ENCODE assay signal across 9 cellular contexts in the genomic region with DNA sequence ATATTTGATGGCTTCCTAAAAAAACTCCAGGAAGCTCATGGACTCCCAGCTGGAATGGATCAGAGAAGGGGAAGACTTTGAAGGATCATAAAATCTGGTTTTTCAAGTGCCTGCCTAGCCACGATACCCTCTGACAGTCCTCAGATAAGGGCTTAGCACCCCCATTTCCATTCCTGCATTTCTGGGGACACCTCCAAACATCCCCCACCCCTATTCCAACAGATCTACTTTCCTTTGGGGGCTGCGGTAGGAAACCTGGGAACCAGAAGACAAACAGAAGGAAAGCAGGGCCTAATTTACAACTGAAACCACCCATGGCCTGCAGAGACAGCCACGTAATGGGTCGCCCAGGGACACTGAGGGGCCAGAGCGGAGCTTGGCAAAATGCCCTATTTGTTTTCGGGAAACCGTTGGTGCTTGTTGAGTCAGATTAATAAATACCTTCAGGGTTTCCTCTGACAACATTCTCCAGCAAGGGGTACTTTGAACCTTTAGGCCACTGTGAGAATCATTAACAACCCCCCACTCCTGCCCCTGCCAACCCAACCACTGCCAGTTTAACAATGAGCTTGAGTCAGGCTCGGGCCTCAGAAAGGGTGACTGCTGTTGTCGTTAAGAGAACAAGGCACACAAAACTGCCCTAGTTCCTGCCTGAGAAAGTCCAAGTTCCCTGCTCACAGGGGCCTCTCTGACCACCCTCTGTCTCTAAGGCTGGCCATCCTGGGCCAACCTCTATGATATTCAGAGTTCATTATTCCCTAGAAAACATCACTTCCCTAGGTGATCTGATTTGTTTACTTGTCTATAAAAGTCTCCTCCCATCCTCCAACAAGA. TPM values are rescaled to one million over a fixed set of nuclear protein-coding genes. Genes with fewer than 3 reads are reported as not detected.
DNase-seq lines count a peak whose midpoint lies in the region; ATAC-seq, FAIRE-seq and TF ChIP-seq lines count a peak whose summit lies in the region.
"Had no signal": no experiment of that assay in that cellular context is flagged by ENCODE, and none has a peak within 500 bp of the region (broad histone marks: within the 10 kb centered on the region; RNA-seq: fewer than 3 reads in every experiment).

No MANE protein-coding gene starts in this region.

- peak; percentile 93 to 97 for TF ChIP-seq EP300 in A549 (IDR thresholded peaks at IDR 0.05)

- H3K4me1 Mint-ChIP-seq in MCF 10A (ENCODE audit: insufficient read depth, unreplicated experiment): no peaks in the 10 kb centered on the region
- peaks cover 12% of the 10 kb centered on the region for H3K4me1 Mint-ChIP-seq in activated naive CD4-positive, alpha-beta T cell treated with anti-CD3 and anti-CD28 coated beads, Interleukin-2, amount 10 ng/mL, durations not matched to agents 7 days and 5 days

- intact Hi-C loops in MCF 10A (cut with micrococcal nuclease): no loop called here

- DNase-seq in A549 (ENCODE audit: low read depth in 1 of 2, low spot score in 1 of 2) (peak; percentile 100), MCF 10A (ENCODE audit: unreplicated experiment) (peak; percentile 82), left lobe of liver (ENCODE audit: low spot score) (peak; percentile 94), NCI-H2171 treated with DMSO at 0.1 percent for 48 hours (lab: John Stamatoyannopoulos, UW) (no peak)
- DNase-seq in activated naive CD4-positive, alpha-beta T cell treated with anti-CD3 and anti-CD28 coated beads, Interleukin-2, amount 10 ng/mL, durations not matched to agents 7 days and 5 days: no peak
- no peak for DNase-seq in activated T-cell treated with anti-CD3 and anti-CD28 coated beads, Interleukin-2, amount 50 U/mL, for 48 hours
- DNase-seq: HFFc6 had no signal

- ATAC-seq in A549: peak; percentile 95 to 96
- peak; percentile 78 for ATAC-seq in left lobe of liver
- ATAC-seq in GM18502 (IDR thresholded peaks at IDR 0.05; ENCODE audit: poor library complexity, unreplicated experiment): no peak

- no peaks in the 10 kb centered on the region for H3K27me3 Mint-ChIP-seq in MCF 10A (ENCODE audit: insufficient read depth, unreplicated experiment)
- H3K27me3 Mint-ChIP-seq in activated naive CD4-positive, alpha-beta T cell treated with anti-CD3 and anti-CD28 coated beads, Interleukin-2, amount 10 ng/mL, durations not matched to agents 7 days and 5 days: no peaks in the 10 kb centered on the region

- H3K4me3 ChIP-seq in A549 (peak overlapping the region; percentile 14; the same call in 2 of the 3 replicates), HUES64 (ENCODE audit: low read length) (no peak overlapping the region)

- no peak overlapping the region for H3K9ac ChIP-seq in HUES64 (ENCODE audit: low read depth, low read length)

- POLR2A ChIA-PET in A549 (lab: Yijun Ruan, JAX) (interaction anchor here (0.7 to 1.7 kb wide), 8 partner anchors 11 to 136 kb away, joined by 3 to 15 read pairs (median 6); a partner anchor contains a TSS), MCF 10A (lab: Yijun Ruan, JAX) (no interaction called here)

- H3K9me3 Mint-ChIP-seq in MCF 10A (ENCODE audit: unreplicated experiment): no peaks in the 10 kb centered on the region
- H3K9me3 Mint-ChIP-seq in activated naive CD4-positive, alpha-beta T cell treated with anti-CD3 and anti-CD28 coated beads, Interleukin-2, amount 10 ng/mL, durations not matched to agents 7 days and 5 days: peaks cover 4% of the 10 kb centered on the region
- H3K9me3 Mint-ChIP-seq: HFFc6 had no signal

- 5% methylated on average over 9 of the region's 9 CpGs for WGBS in A549 (ENCODE audit: missing lambda C conversion rate)
- WGBS in HUES64: 72% methylated on average over 9 of the region's 9 CpGs

- peak; percentile 37 to 76 for TF ChIP-seq RAD21 in A549 (conservative IDR thresholded peaks at IDR 0.05 in 1 of 2, IDR thresholded peaks at IDR 0.05 in 1 of 2)

- H3K36me3 Mint-ChIP-seq in MCF 10A (ENCODE audit: insufficient read depth, unreplicated experiment): no peaks in the 10 kb centered on the region
- H3K36me3 Mint-ChIP-seq in activated naive CD4-positive, alpha-beta T cell treated with anti-CD3 and anti-CD28 coated beads, Interleukin-2, amount 10 ng/mL, durations not matched to agents 7 days and 5 days: peaks cover 7% of the 10 kb centered on the region

- FAIRE-seq in A549 (lab: Jason Lieb, UNC): peak; percentile 99

- TF ChIP-seq CTCF in A549 (IDR thresholded peaks at IDR 0.05) (no peak), MCF 10A (IDR thresholded peaks at IDR 0.05; ENCODE audit: unreplicated experiment) (no peak)

- peaks cover 9% of the 10 kb centered on the region for H3K36me3 ChIP-seq in HUES64 (ENCODE audit: insufficient read depth, low read length)

- no TSS peak for BruUV-seq in MCF 10A (replicated peaks; lab: Mats Ljungman, UMichigan)

- H3K27me3 ChIP-seq in HUES64 (ENCODE audit: insufficient read depth, low read length): no peaks in the 10 kb centered on the region

- H3K4me3 Mint-ChIP-seq in MCF 10A (ENCODE audit: unreplicated experiment): no peak overlapping the region
- no peak overlapping the region for H3K4me3 Mint-ChIP-seq in activated naive CD4-positive, alpha-beta T cell treated with anti-CD3 and anti-CD28 coated beads, Interleukin-2, amount 10 ng/mL, durations not matched to agents 7 days and 5 days
- H3K4me3 Mint-ChIP-seq: HFFc6 had no signal

- CTCF ChIA-PET in A549 (lab: Yijun Ruan, JAX) (interaction anchor here (1.0 to 3.7 kb wide), 10 partner anchors 9 to 143 kb away, joined by 3 to 20 read pairs (median 4); no protein-coding TSS in a partner anchor), MCF 10A (lab: Yijun Ruan, JAX) (no interaction called here)
- CTCF ChIA-PET in activated naive CD4-positive, alpha-beta T cell treated with anti-CD3 and anti-CD28 coated beads, Interleukin-2, amount 10 ng/mL, durations not matched to agents 7 days and 5 days (lab: Charles Lee): no interaction called here

- H3K4me1 ChIP-seq in A549: peaks cover 53% of the 10 kb centered on the region
- peaks cover 9% of the 10 kb centered on the region; the same call in 1 of the 2 replicates for H3K4me1 ChIP-seq in HUES64 (ENCODE audit: insufficient read depth, low read length)

- peak overlapping the region; percentile 87 to 92 for H3K27ac ChIP-seq in A549
- H3K27ac ChIP-seq in HUES64 (ENCODE audit: low read depth, low read length): peak overlapping the region; percentile 66; the same call in 1 of the 2 replicates

- TF ChIP-seq POLR2A in A549 (IDR thresholded peaks at IDR 0.05; ENCODE audit: low read length): no peak

- H3K27ac Mint-ChIP-seq in MCF 10A (ENCODE audit: low read depth, unreplicated experiment): peak overlapping the region; percentile 67
- H3K27ac Mint-ChIP-seq in activated naive CD4-positive, alpha-beta T cell treated with anti-CD3 and anti-CD28 coated beads, Interleukin-2, amount 10 ng/mL, durations not matched to agents 7 days and 5 days: no peak overlapping the region
- H3K27ac Mint-ChIP-seq: HFFc6 had no signal

- H3K4me2 ChIP-seq in A549: peak overlapping the region; percentile 85

- peaks cover 4% of the 10 kb centered on the region; the same call in 1 of the 3 replicates for H3K9me3 ChIP-seq in A549
- 0 out of 2 replicates have a peak, but pooled peaks cover 1% of the 10 kb centered on the region for H3K9me3 ChIP-seq in HUES64 (ENCODE audit: insufficient read depth, low read depth, low read length)

TF ChIP-seq in A549, 52 proteins besides CTCF, POLR2A, EP300 and RAD21 (continues in another document):
- TF ChIP-seq, protein P1, sequence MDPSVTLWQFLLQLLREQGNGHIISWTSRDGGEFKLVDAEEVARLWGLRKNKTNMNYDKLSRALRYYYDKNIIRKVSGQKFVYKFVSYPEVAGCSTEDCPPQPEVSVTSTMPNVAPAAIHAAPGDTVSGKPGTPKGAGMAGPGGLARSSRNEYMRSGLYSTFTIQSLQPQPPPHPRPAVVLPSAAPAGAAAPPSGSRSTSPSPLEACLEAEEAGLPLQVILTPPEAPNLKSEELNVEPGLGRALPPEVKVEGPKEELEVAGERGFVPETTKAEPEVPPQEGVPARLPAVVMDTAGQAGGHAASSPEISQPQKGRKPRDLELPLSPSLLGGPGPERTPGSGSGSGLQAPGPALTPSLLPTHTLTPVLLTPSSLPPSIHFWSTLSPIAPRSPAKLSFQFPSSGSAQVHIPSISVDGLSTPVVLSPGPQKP (IDR thresholded peaks at IDR 0.05; ENCODE audit: low read depth, low read length): no peak
- TF ChIP-seq HOXB5 (CRISPR knock-in tag; IDR thresholded peaks at IDR 0.05) (peak; percentile 75), HOXA7 (CRISPR knock-in tag; IDR thresholded peaks at IDR 0.05) (peak; percentile 77)

RNA-seq across cellular contexts. Expression of a gene that starts 23.5 kb away (rescaled TPM):
- 140 and 162 TPM in 2 replicates for polyA plus RNA-seq in A549 (2011; rRNA removed)
- 72.5 and 85.3 TPM in 2 replicates for polyA plus RNA-seq in A549 (2012; cell fraction: cytosol; rRNA removed)
- 98.3 and 107 TPM in 2 replicates for polyA plus RNA-seq in A549 (2012; cell fraction: nucleus; rRNA removed)
- 55.4 to 68.1 TPM (median 60.5 TPM) in 3 replicates for polyA plus RNA-seq in A549 (2017; fragmentation: RNase III; extraction: RNeasy Plus Mini Kit Qiagen cat#74134 plus additional on column Dnase treatment)
- polyA minus RNA-seq in A549 (2011; rRNA and poly(A)+ RNA removed): 113 and 114 TPM in 2 replicates
- 13.9 TPM for polyA plus RNA-seq in HUES64 (2013, experiment 1 of 2)
- 17.6 TPM for polyA plus RNA-seq in HUES64 (2013, experiment 2 of 2)
- 4.9 and 5.5 TPM in 2 replicates for total RNA-seq in MCF 10A (2022)
- total RNA-seq in left lobe of liver: 9.9 TPM

RNA-seq across cellular contexts. Expression of a gene that starts 39.8 kb away (rescaled TPM):
- polyA plus RNA-seq in A549 (2011; rRNA removed) (19.0 and 24.2 TPM in 2 replicates), A549 (2017; fragmentation: RNase III; extraction: RNeasy Plus Mini Kit Qiagen cat#74134 plus additional on column Dnase treatment) (12.1 to 15.4 TPM (median 13.9 TPM) in 3 replicates)
- 13.1 and 16.7 TPM in 2 replicates for polyA plus RNA-seq in A549 (2012; cell fraction: cytosol; rRNA removed)
- polyA plus RNA-seq in A549 (2012; cell fraction: nucleus; rRNA removed): 17.5 and 18.1 TPM in 2 replicates
- 29.8 and 38.2 TPM in 2 replicates for polyA minus RNA-seq in A549 (2011; rRNA and poly(A)+ RNA removed)
- polyA plus RNA-seq in HUES64 (2013, experiment 1 of 2): 6.0 TPM
- polyA plus RNA-seq in HUES64 (2013, experiment 2 of 2): 7.5 TPM
- total RNA-seq in MCF 10A (2022) (5.1 and 6.6 TPM in 2 replicates), left lobe of liver (4.0 TPM)

Comparison
In these comparisons a context has a peak if more than half of its experiments do, and no peak if none do; other contexts are left out.
1. DNase-seq: peak in A549 (2 of 2), MCF 10A (single experiment) and left lobe of liver (single experiment); none in activated naive CD4-positive, alpha-beta T cell treated with anti-CD3 and anti-CD28 coated beads, Interleukin-2, amount 10 ng/mL, durations not matched to agents 7 days and 5 days (single experiment), NCI-H2171 treated with DMSO at 0.1 percent for 48 hours (single experiment) and activated T-cell treated with anti-CD3 and anti-CD28 coated beads, Interleukin-2, amount 50 U/mL, for 48 hours (0 of 2).